Comparison of ENCODE assay signal across 10 cellular contexts in genomic region chr21:16302851-16303282, GRCh38.
DNase-seq lines count a peak whose midpoint lies in the region; ATAC-seq, FAIRE-seq and TF ChIP-seq lines count a peak whose summit lies in the region.
"Had no signal": no experiment of that assay in that cellular context is flagged by ENCODE, and none has a peak within 500 bp of the region (broad histone marks: within the 10 kb centered on the region; RNA-seq: fewer than 3 reads in every experiment).

No MANE protein-coding gene starts in this region.

- H3K27me3 ChIP-seq in osteoblast (ENCODE audit: insufficient read depth, low read length), result no peaks in the 10 kb centered on the region

- in situ Hi-C loops in KBM-7 (cut with MboI; ENCODE audit: low pct_unique_long_range_greater_than_20kb, low sequenced_read_pairs), result no loop called here

- peak overlapping the region; percentile 86 for H2AFZ ChIP-seq in osteoblast (ENCODE audit: low read length)

- peaks cover 11% of the 10 kb centered on the region for H3K4me1 ChIP-seq in osteoblast (ENCODE audit: insufficient read depth, low read length)

- no peaks in the 10 kb centered on the region for H3K36me3 ChIP-seq in osteoblast (ENCODE audit: insufficient read depth, low read length)

- no peak for ATAC-seq in HG02840 (IDR thresholded peaks at IDR 0.05; ENCODE audit: low FRiP score, unreplicated experiment)
- ATAC-seq: K562; stimulated activated effector memory CD8-positive, alpha-beta T cell treated with anti-CD3 and anti-CD28 coated beads, Interleukin-12 subunit alpha, Interleukin-12 subunit beta, amount 100 ng/mL, for 72 hours had no signal

- peak overlapping the region; percentile 72 for H3K27ac ChIP-seq in osteoblast (ENCODE audit: low read depth, low read length)

- H3K9me3 ChIP-seq in osteoblast (ENCODE audit: low read depth, low read length), result no peaks in the 10 kb centered on the region

- H3K4me2 ChIP-seq in osteoblast (ENCODE audit: insufficient read depth, low read length), result peak overlapping the region; percentile 40

- peak; percentile 100 for FAIRE-seq in TTC549 (lab: Jason Lieb, UNC)
- FAIRE-seq: K562 had no signal

- H3K79me2 ChIP-seq in osteoblast (ENCODE audit: insufficient read depth, low read length), result peaks cover 6% of the 10 kb centered on the region

- H3K4me3 ChIP-seq in AG09309 (ENCODE audit: control insufficient read depth, low read depth, low read length), result no peak overlapping the region
- no peak overlapping the region for H3K4me3 ChIP-seq in osteoblast (ENCODE audit: insufficient read depth, low read length)
- H3K4me3 ChIP-seq: K562 had no signal

- TF ChIP-seq CTCF in AG09309 (IDR thresholded peaks at IDR 0.05; ENCODE audit: control insufficient read depth, insufficient read depth, low read depth, low read length, missing control alignments) (no peak), osteoblast (IDR thresholded peaks at IDR 0.05; ENCODE audit: extremely low read depth, low read depth, low read length) (no peak)

- DNase-seq in AG09309 (ENCODE audit: low read depth) (peak; percentile 46), foreskin melanocyte (peak; percentile 30), osteoblast (ENCODE audit: insufficient read length, low spot score, missing footprints) (peak; percentile 83), KBM-7 (no peak), NCI-H1694 treated with DMSO at 0.1 percent for 48 hours (lab: John Stamatoyannopoulos, UW) (no peak)
- no peak for DNase-seq in activated CD4-positive, alpha-beta T cell treated with anti-CD3 and anti-CD28 coated beads, Interleukin-2, amount 50 U/mL, for 48 hours

- no peaks in the 10 kb centered on the region for H4K20me1 ChIP-seq in osteoblast (ENCODE audit: insufficient read depth, low read length)

Comparison
In these comparisons a context has a peak if more than half of its experiments do, and no peak if none do; other contexts are left out.
1. DNase-seq: peak in AG09309 (single experiment), foreskin melanocyte (single experiment) and osteoblast (single experiment); none in activated CD4-positive, alpha-beta T cell treated with anti-CD3 and anti-CD28 coated beads, Interleukin-2, amount 50 U/mL, for 48 hours (0 of 2), KBM-7 (single experiment) and NCI-H1694 treated with DMSO at 0.1 percent for 48 hours (single experiment).